Comparison of ENCODE assay signal across 8 cellular contexts in genomic region chr3:56725175-56725574, GRCh38. TPM values are rescaled to one million over a fixed set of nuclear protein-coding genes. Genes with fewer than 3 reads are reported as not detected.
DNase-seq lines count a peak whose midpoint lies in the region; ATAC-seq, FAIRE-seq and TF ChIP-seq lines count a peak whose summit lies in the region.

No MANE protein-coding gene starts in this region.

- peaks cover 36% of the 10 kb centered on the region for H3K4me1 Mint-ChIP-seq in T-helper 2 cell treated with Interferon-gamma antibody and Interleukin-4, amounts not matched to agents 5 μg/mL and 100 μg/mL, for 36 hours (ENCODE audit: low read depth)
- H3K4me1 Mint-ChIP-seq in immature natural killer cell, result peaks cover 82 to 94% of the 10 kb centered on the region in 2 donors

- H3K9me3 ChIP-seq in HAP-1, result no peaks in the 10 kb centered on the region

- ATAC-seq in HG02678 (IDR thresholded peaks at IDR 0.05; ENCODE audit: unreplicated experiment) (peak; percentile 99), left ventricle myocardium superior (no peak)

- H3K4me3 ChIP-seq in HAP-1, result no peak overlapping the region

- peak; percentile 37 for DNase-seq in GM12892 (ENCODE audit: insufficient read length)
- peak; percentile 75 for DNase-seq in T-helper 2 cell treated with Interferon-gamma antibody and Interleukin-4, amounts not matched to agents 5 μg/mL and 100 μg/mL, for 36 hours (ENCODE audit: low spot score)
- DNase-seq in immature natural killer cell, result peak; percentile 77 to 85 (median 84)
- DNase-seq in HPDE6-E6E7 (ENCODE audit: extremely low spot score), result no peak
- no peak for DNase-seq in HAP-1 (ENCODE audit: low spot score in 2 of 2)
- no peak for DNase-seq in ecto neural progenitor cell (ENCODE audit: low spot score)
- no peak for DNase-seq in left ventricle myocardium superior

- no peaks in the 10 kb centered on the region for H3K27me3 Mint-ChIP-seq in T-helper 2 cell treated with Interferon-gamma antibody and Interleukin-4, amounts not matched to agents 5 μg/mL and 100 μg/mL, for 36 hours (ENCODE audit: low read depth)
- peaks cover 0 to 29% (median 26%) of the 10 kb centered on the region in 3 donors for H3K27me3 Mint-ChIP-seq in immature natural killer cell (ENCODE audit: low read depth in 3 of 3)

- H3K36me3 ChIP-seq in HAP-1 (replicated peaks), result no peaks in the 10 kb centered on the region

- peak; percentile 99 for FAIRE-seq in GM12892 (lab: Jason Lieb, UNC)

- H3K4me1 ChIP-seq in HAP-1, result no peaks in the 10 kb centered on the region

- intact Hi-C loops in left ventricle myocardium superior (cut with micrococcal nuclease), result no loop called here

- H3K36me3 Mint-ChIP-seq in T-helper 2 cell treated with Interferon-gamma antibody and Interleukin-4, amounts not matched to agents 5 μg/mL and 100 μg/mL, for 36 hours (ENCODE audit: low read depth), result peaks cover 78% of the 10 kb centered on the region
- H3K36me3 Mint-ChIP-seq in immature natural killer cell, result peaks cover 60 to 68% (median 65%) of the 10 kb centered on the region in 3 donors

- in situ Hi-C loops in HAP-1 (cut with MboI; ENCODE audit: low sequenced_read_pairs), result no loop called here

- peak overlapping the region; percentile 83 for H3K4me3 Mint-ChIP-seq in T-helper 2 cell treated with Interferon-gamma antibody and Interleukin-4, amounts not matched to agents 5 μg/mL and 100 μg/mL, for 36 hours
- H3K4me3 Mint-ChIP-seq in immature natural killer cell, result peak overlapping the region; percentile 63 to 90 (median 86)

- H3K9me3 Mint-ChIP-seq in T-helper 2 cell treated with Interferon-gamma antibody and Interleukin-4, amounts not matched to agents 5 μg/mL and 100 μg/mL, for 36 hours, result no peaks in the 10 kb centered on the region
- H3K9me3 Mint-ChIP-seq in immature natural killer cell, result no peaks in the 10 kb centered on the region

- no peak for TF ChIP-seq POLR2A in GM12892 (IDR thresholded peaks at IDR 0.05; ENCODE audit: low read depth, low read length)

- H3K27ac Mint-ChIP-seq in T-helper 2 cell treated with Interferon-gamma antibody and Interleukin-4, amounts not matched to agents 5 μg/mL and 100 μg/mL, for 36 hours, result peak overlapping the region; percentile 92
- H3K27ac Mint-ChIP-seq in immature natural killer cell, result peak overlapping the region; percentile 91 to 98 (median 94)

- H3K27me3 ChIP-seq in HAP-1 (ENCODE audit: low read depth), result no peaks in the 10 kb centered on the region

RNA-seq across cellular contexts. Expression of gene TASOR, which starts 42.1 kb away (rescaled TPM):
- 57.6 TPM for polyA plus RNA-seq in GM12892 (2012; ENCODE audit: missing spikeins)
- 10 to 100 TPM; 17.0 to 37.3 (median 20.6) TPM for polyA plus RNA-seq in immature natural killer cell
- 23.2 TPM for total RNA-seq in left ventricle myocardium superior

Comparison
In these comparisons a context has a peak if more than half of its experiments do, and no peak if none do; other contexts are left out.
1. DNase-seq: peak in GM12892 (single experiment), T-helper 2 cell treated with Interferon-gamma antibody and Interleukin-4, amounts not matched to agents 5 μg/mL and 100 μg/mL, for 36 hours (single experiment) and immature natural killer cell (3 of 3); none in HPDE6-E6E7 (single experiment), HAP-1 (0 of 2), ecto neural progenitor cell (single experiment) and left ventricle myocardium superior (single experiment).